15 cellular contexts compared by ENCODE assay signal in genomic region chr6:123091091-123091895, GRCh38.
DNase-seq lines count a peak whose midpoint lies in the region; ATAC-seq and TF ChIP-seq lines count a peak whose summit lies in the region.
"Had no signal": no experiment of that assay in that cellular context is flagged by ENCODE, and none has a peak within 500 bp of the region (broad histone marks: within the 10 kb centered on the region; RNA-seq: fewer than 3 reads in every experiment).

No MANE protein-coding gene starts in this region.

- no peaks in the 10 kb centered on the region for H3K27me3 Mint-ChIP-seq in activated T-helper 2 cell treated with anti-CD3 and anti-CD28 coated beads, Interferon-gamma antibody, Interleukin-2, Interleukin-4, amounts not matched to agents 10 μg/mL and 5 μg/mL and 100 μg/mL, durations not matched to agents 14 hours and 24 hours and 36 hours (ENCODE audit: low read depth)

- H3K79me2 ChIP-seq in DND-41 (ENCODE audit: insufficient read depth, low read length): no peaks in the 10 kb centered on the region
- H3K79me2 ChIP-seq in fibroblast of lung (ENCODE audit: control insufficient read depth, insufficient read depth, low read length): no peaks in the 10 kb centered on the region

- no peaks in the 10 kb centered on the region for H3K9me3 Mint-ChIP-seq in activated T-helper 2 cell treated with anti-CD3 and anti-CD28 coated beads, Interferon-gamma antibody, Interleukin-2, Interleukin-4, amounts not matched to agents 10 μg/mL and 5 μg/mL and 100 μg/mL, durations not matched to agents 14 hours and 24 hours and 36 hours
- H3K9me3 Mint-ChIP-seq: mesothelial cell of epicardium had no signal

- H3K9me3 ChIP-seq in DND-41 (ENCODE audit: insufficient read depth, low read length, severe bottlenecking): no peaks in the 10 kb centered on the region
- no peaks in the 10 kb centered on the region for H3K9me3 ChIP-seq in RWPE2 (ENCODE audit: severe bottlenecking)
- H3K9me3 ChIP-seq in fibroblast of lung (ENCODE audit: control insufficient read depth, insufficient read depth, low read depth, low read length): no peaks in the 10 kb centered on the region
- H3K9me3 ChIP-seq in psoas muscle: no peaks in the 10 kb centered on the region
- no peaks in the 10 kb centered on the region for H3K9me3 ChIP-seq in transverse colon
- H3K9me3 ChIP-seq: BLaER1 treated with 17β-estradiol and CSF1 and Interleukin-3, amounts not matched to agents 10 nM and 100 nM; sigmoid colon had no signal

- TF ChIP-seq POLR2A in transverse colon (IDR thresholded peaks at IDR 0.05): no peak

- H3K27me3 ChIP-seq in DND-41 (ENCODE audit: insufficient read depth, low read length, poor library complexity): no peaks in the 10 kb centered on the region
- no peaks in the 10 kb centered on the region for H3K27me3 ChIP-seq in RWPE2 (ENCODE audit: insufficient read depth, poor library complexity, severe bottlenecking)
- no peaks in the 10 kb centered on the region for H3K27me3 ChIP-seq in fibroblast of lung (ENCODE audit: control insufficient read depth, insufficient read depth, low read length)
- no peaks in the 10 kb centered on the region for H3K27me3 ChIP-seq in psoas muscle (ENCODE audit: insufficient read depth in 3 of 3, low read length in 2 of 3)
- H3K27me3 ChIP-seq in transverse colon: no peaks in the 10 kb centered on the region
- H3K27me3 ChIP-seq: BLaER1 treated with 17β-estradiol and CSF1 and Interleukin-3, amounts not matched to agents 10 nM and 100 nM; sigmoid colon had no signal

- intact Hi-C loops in psoas muscle (cut with DNase I): no loop called here
- intact Hi-C loops in activated T-helper 2 cell treated with anti-CD3 and anti-CD28 coated beads, Interferon-gamma antibody, Interleukin-2, Interleukin-4, amounts not matched to agents 10 μg/mL and 5 μg/mL and 100 μg/mL, durations not matched to agents 14 hours and 24 hours and 36 hours (cut with micrococcal nuclease): no loop called here
- intact Hi-C loops in transverse colon (cut with DNase I; ENCODE audit: low total_unique reads): no loop called here

- H3K4me1 Mint-ChIP-seq in activated T-helper 2 cell treated with anti-CD3 and anti-CD28 coated beads, Interferon-gamma antibody, Interleukin-2, Interleukin-4, amounts not matched to agents 10 μg/mL and 5 μg/mL and 100 μg/mL, durations not matched to agents 14 hours and 24 hours and 36 hours (ENCODE audit: low read depth): no peaks in the 10 kb centered on the region

- TF ChIP-seq CTCF in DND-41 (IDR thresholded peaks at IDR 0.05; ENCODE audit: borderline replicate concordance, extremely low read depth, low read length, poor library complexity, severe bottlenecking) (no peak), RWPE2 (IDR thresholded peaks at IDR 0.05; ENCODE audit: poor library complexity, severe bottlenecking) (no peak), fibroblast of lung (conservative IDR thresholded peaks at IDR 0.05 in 1 of 2, IDR thresholded peaks at IDR 0.05 in 1 of 2; ENCODE audit: low read depth in 1 of 2, low read length in 2 of 2) (no peak), psoas muscle (IDR thresholded peaks at IDR 0.05) (no peak), transverse colon (IDR thresholded peaks at IDR 0.05) (no peak)

- in situ Hi-C loops in transverse colon (cut with MboI; ENCODE audit: low pct_ligation_motif_present in 1 of 4, low pct_unique_long_range_greater_than_20kb in 1 of 4, low sequenced_read_pairs in 3 of 4): no loop called here

- no peaks in the 10 kb centered on the region for H3K36me3 Mint-ChIP-seq in activated T-helper 2 cell treated with anti-CD3 and anti-CD28 coated beads, Interferon-gamma antibody, Interleukin-2, Interleukin-4, amounts not matched to agents 10 μg/mL and 5 μg/mL and 100 μg/mL, durations not matched to agents 14 hours and 24 hours and 36 hours (ENCODE audit: low read depth)
- H3K36me3 Mint-ChIP-seq: mesothelial cell of epicardium had no signal

- DNase-seq in DND-41: no peak
- DNase-seq in RWPE2 (ENCODE audit: low spot score): peak; percentile 66
- peak; percentile 36 to 55 for DNase-seq in fibroblast of lung (ENCODE audit: low read depth in 2 of 2)
- peak; percentile 15 to 50 for DNase-seq in psoas muscle
- DNase-seq in AG08395 (ENCODE audit: low spot score): no peak
- DNase-seq in activated T-helper 2 cell treated with anti-CD3 and anti-CD28 coated beads, Interferon-gamma antibody, Interleukin-2, Interleukin-4, amounts not matched to agents 10 μg/mL and 5 μg/mL and 100 μg/mL, durations not matched to agents 14 hours and 24 hours and 36 hours (ENCODE audit: low spot score): no peak
- no peak for DNase-seq in iPS-NIHi7 (ENCODE audit: extremely low spot score)
- DNase-seq in transverse colon: no peak
- DNase-seq: amniotic stem cell, Karpas-422, NCI-H748 treated with DMSO at 0.1 percent for 48 hours, sigmoid colon, T-helper 1 cell had no signal

- H3K4me1 ChIP-seq in DND-41 (ENCODE audit: insufficient read depth, low read length): no peaks in the 10 kb centered on the region
- H3K4me1 ChIP-seq in RWPE2 (ENCODE audit: insufficient read depth, poor library complexity, severe bottlenecking): peaks cover 28% of the 10 kb centered on the region
- H3K4me1 ChIP-seq in fibroblast of lung (ENCODE audit: control insufficient read depth, extremely low read depth, insufficient read depth, low read length): no peaks in the 10 kb centered on the region
- peaks cover 17% of the 10 kb centered on the region for H3K4me1 ChIP-seq in psoas muscle
- no peaks in the 10 kb centered on the region for H3K4me1 ChIP-seq in transverse colon
- H3K4me1 ChIP-seq: BLaER1 treated with 17β-estradiol and CSF1 and Interleukin-3, amounts not matched to agents 10 nM and 100 nM had no signal

- no peaks in the 10 kb centered on the region for H4K20me1 ChIP-seq in DND-41 (ENCODE audit: insufficient read depth, low read length)
- H4K20me1 ChIP-seq in fibroblast of lung (ENCODE audit: control insufficient read depth, extremely low read depth, insufficient read depth, low read length): no peaks in the 10 kb centered on the region
- H4K20me1 ChIP-seq: BLaER1 treated with 17β-estradiol and CSF1 and Interleukin-3, amounts not matched to agents 10 nM and 100 nM had no signal

- H3K9ac ChIP-seq in DND-41 (ENCODE audit: low read depth, low read length) (no peak overlapping the region), fibroblast of lung (ENCODE audit: insufficient read depth, low read length) (no peak overlapping the region)
- H3K9ac ChIP-seq: BLaER1 treated with 17β-estradiol and CSF1 and Interleukin-3, amounts not matched to agents 10 nM and 100 nM had no signal

- H3K27ac ChIP-seq in DND-41 (ENCODE audit: low read length) (0 out of 2 replicates have a peak overlapping the region, but pooled peaks have one; percentile 15), RWPE2 (ENCODE audit: poor library complexity, severe bottlenecking) (peak overlapping the region; percentile 97), fibroblast of lung (ENCODE audit: insufficient read depth, low read length) (no peak overlapping the region), psoas muscle (peak overlapping the region; percentile 84), transverse colon (no peak overlapping the region)
- H3K27ac ChIP-seq: BLaER1 treated with 17β-estradiol and CSF1 and Interleukin-3, amounts not matched to agents 10 nM and 100 nM had no signal

- no peak overlapping the region for H3K27ac Mint-ChIP-seq in activated T-helper 2 cell treated with anti-CD3 and anti-CD28 coated beads, Interferon-gamma antibody, Interleukin-2, Interleukin-4, amounts not matched to agents 10 μg/mL and 5 μg/mL and 100 μg/mL, durations not matched to agents 14 hours and 24 hours and 36 hours
- H3K27ac Mint-ChIP-seq: mesothelial cell of epicardium had no signal

- no peak overlapping the region for H3K4me2 ChIP-seq in DND-41 (ENCODE audit: insufficient read depth, low read length)
- no peak overlapping the region for H3K4me2 ChIP-seq in fibroblast of lung (ENCODE audit: extremely low read depth, insufficient read depth, low read length)
- H3K4me2 ChIP-seq: BLaER1 treated with 17β-estradiol and CSF1 and Interleukin-3, amounts not matched to agents 10 nM and 100 nM had no signal

- no peak overlapping the region for H3K4me3 ChIP-seq in DND-41 (ENCODE audit: low read depth in 1 of 2, low read length in 2 of 2)
- H3K4me3 ChIP-seq in RWPE2 (ENCODE audit: severe bottlenecking): no peak overlapping the region
- no peak overlapping the region for H3K4me3 ChIP-seq in fibroblast of lung (replicated peaks in 1 of 4; ENCODE audit: control extremely low read depth in 1 of 4, insufficient read depth in 1 of 4, low read depth in 3 of 4, low read length in 4 of 4)
- peak overlapping the region; percentile 35 for H3K4me3 ChIP-seq in psoas muscle
- no peak overlapping the region for H3K4me3 ChIP-seq in transverse colon
- H3K4me3 ChIP-seq: BLaER1 treated with 17β-estradiol and CSF1 and Interleukin-3, amounts not matched to agents 10 nM and 100 nM; sigmoid colon had no signal

- peak overlapping the region; percentile 41; the same call in 1 of the 2 replicates for H2AFZ ChIP-seq in DND-41 (ENCODE audit: low read depth, low read length)
- H2AFZ ChIP-seq in fibroblast of lung (ENCODE audit: low read length): no peak overlapping the region

- TF ChIP-seq EP300 in transverse colon (IDR thresholded peaks at IDR 0.05; ENCODE audit: low read depth): no peak

- no peak for ATAC-seq in DND-41 (ENCODE audit: insufficient read depth, low read depth)
- peak; percentile 98 for ATAC-seq in RWPE2 (ENCODE audit: low read depth)
- ATAC-seq in psoas muscle: peak; percentile 91 to 96 (median 96)

- no peak overlapping the region for H3K4me3 Mint-ChIP-seq in activated T-helper 2 cell treated with anti-CD3 and anti-CD28 coated beads, Interferon-gamma antibody, Interleukin-2, Interleukin-4, amounts not matched to agents 10 μg/mL and 5 μg/mL and 100 μg/mL, durations not matched to agents 14 hours and 24 hours and 36 hours (ENCODE audit: low read depth)
- H3K4me3 Mint-ChIP-seq: mesothelial cell of epicardium had no signal

- H3K36me3 ChIP-seq in DND-41 (ENCODE audit: insufficient read depth, low read length) (no peaks in the 10 kb centered on the region), RWPE2 (ENCODE audit: low read depth) (no peaks in the 10 kb centered on the region), fibroblast of lung (ENCODE audit: control insufficient read depth, insufficient read depth, low read length) (no peaks in the 10 kb centered on the region), psoas muscle (ENCODE audit: insufficient read depth in 1 of 2, low read depth in 1 of 2) (no peaks in the 10 kb centered on the region), transverse colon (no peaks in the 10 kb centered on the region)
- H3K36me3 ChIP-seq: BLaER1 treated with 17β-estradiol and CSF1 and Interleukin-3, amounts not matched to agents 10 nM and 100 nM; sigmoid colon had no signal

- WGBS in psoas muscle, 3 donors: 39 to 85% (median 49%) methylated on average over 2 of the region's 2 CpGs
- WGBS in transverse colon (ENCODE audit: low coverage in 1 of 2), 2 donors: 76 to 88% methylated on average over 2 of the region's 2 CpGs

Comparison
In these comparisons a context has a peak if more than half of its experiments do, and no peak if none do; other contexts are left out.
1. DNase-seq: peak in RWPE2 (single experiment), fibroblast of lung (2 of 2) and psoas muscle (2 of 2); none in DND-41 (single experiment), AG08395 (single experiment), activated T-helper 2 cell treated with anti-CD3 and anti-CD28 coated beads, Interferon-gamma antibody, Interleukin-2, Interleukin-4, amounts not matched to agents 10 μg/mL and 5 μg/mL and 100 μg/mL, durations not matched to agents 14 hours and 24 hours and 36 hours (single experiment), iPS-NIHi7 (single experiment) and transverse colon (single experiment).
2. H3K27ac ChIP-seq: peak in DND-41 (single experiment), RWPE2 (single experiment) and psoas muscle (single experiment); none in fibroblast of lung (single experiment) and transverse colon (0 of 4).